16 cellular contexts compared by ENCODE assay signal in genomic region chr2:127658641-127659407, GRCh38. TPM values are rescaled to one million over a fixed set of nuclear protein-coding genes. Genes with fewer than 3 reads are reported as not detected.
A peak's percentile ranks its signal among the peaks of the same experiment; 100 is the strongest.
DNase-seq lines count a peak whose midpoint lies in the region; ATAC-seq and TF ChIP-seq lines count a peak whose summit lies in the region.
"Had no signal": no experiment of that assay in that cellular context is flagged by ENCODE, and none has a peak within 500 bp of the region (broad histone marks: within the 10 kb centered on the region; RNA-seq: fewer than 3 reads in every experiment).

No MANE protein-coding gene starts in this region.

- no peaks in the 10 kb centered on the region for H3K9me3 Mint-ChIP-seq in activated naive CD8-positive, alpha-beta T cell treated with anti-CD3 and anti-CD28 coated beads, Interleukin-2, amount 10 ng/mL, durations not matched to agents 7 days and 5 days
- no peaks in the 10 kb centered on the region for H3K9me3 Mint-ChIP-seq in activated naive CD8-positive, alpha-beta T cell treated with anti-CD3 and anti-CD28 coated beads for 36 hours
- no peaks in the 10 kb centered on the region for H3K9me3 Mint-ChIP-seq in stimulated activated effector memory CD8-positive, alpha-beta T cell treated with anti-CD3 and anti-CD28 coated beads, Interleukin-12 subunit alpha, Interleukin-12 subunit beta, amount 100 ng/mL, for 72 hours
- H3K9me3 Mint-ChIP-seq: mesothelial cell of epicardium had no signal

- no peak for ATAC-seq in activated naive CD8-positive, alpha-beta T cell treated with anti-CD3 and anti-CD28 coated beads, Interleukin-2, amount 10 ng/mL, durations not matched to agents 7 days and 5 days (ENCODE audit: low read depth)
- peak in 2 of 8 donors; percentile 12 to 20 for ATAC-seq in heart right ventricle
- ATAC-seq in upper lobe of right lung, result no peak
- ATAC-seq in GM18505 (IDR thresholded peaks at IDR 0.05; ENCODE audit: unreplicated experiment), result no peak
- ATAC-seq in stimulated activated effector memory CD8-positive, alpha-beta T cell treated with anti-CD3 and anti-CD28 coated beads, Interleukin-12 subunit alpha, Interleukin-12 subunit beta, amount 100 ng/mL, for 72 hours, result no peak
- ATAC-seq: GM12878 had no signal

- no peak overlapping the region for H3K4me2 ChIP-seq in parathyroid adenoma (ENCODE audit: low read length)
- no peak overlapping the region for H3K4me2 ChIP-seq in hepatocyte
- H3K4me2 ChIP-seq: SK-N-SH had no signal

- H2AFZ ChIP-seq in parathyroid adenoma, result no peak overlapping the region
- H2AFZ ChIP-seq in hepatocyte, result no peak overlapping the region

- peak; percentile 21 for DNase-seq in activated naive CD8-positive, alpha-beta T cell treated with anti-CD3 and anti-CD28 coated beads, Interleukin-2, amount 10 ng/mL, durations not matched to agents 7 days and 5 days
- DNase-seq in activated naive CD8-positive, alpha-beta T cell treated with anti-CD3 and anti-CD28 coated beads for 36 hours, result no peak
- DNase-seq in heart right ventricle, result peak in 1 of 2 donors; percentile 33
- DNase-seq in upper lobe of right lung, result peak; percentile 54
- no peak for DNase-seq in stimulated activated effector memory CD8-positive, alpha-beta T cell treated with anti-CD3 and anti-CD28 coated beads, Interleukin-12 subunit alpha, Interleukin-12 subunit beta, amount 100 ng/mL, for 72 hours (ENCODE audit: low spot score in 2 of 2)
- DNase-seq in hepatocyte (ENCODE audit: low spot score), result no peak
- DNase-seq: activated naive CD4-positive, alpha-beta T cell; MM.1S; SK-N-SH; stimulated activated CD4-positive, alpha-beta T cell treated with anti-CD3 and anti-CD28 coated beads, Interleukin-2, amount 100 ng/mL, for 48 hours had no signal

- H4K20me1 ChIP-seq in hepatocyte (ENCODE audit: insufficient read depth, poor library complexity, severe bottlenecking), result no peaks in the 10 kb centered on the region

- H3K36me3 ChIP-seq in heart right ventricle (peaks cover 0 to 57% (median 5%) of the 10 kb centered on the region in 9 donors), parathyroid adenoma (ENCODE audit: control insufficient read depth, insufficient read depth, low read length) (no peaks in the 10 kb centered on the region), upper lobe of right lung (no peaks in the 10 kb centered on the region), hepatocyte (replicated peaks; ENCODE audit: insufficient read depth, low read depth) (no peaks in the 10 kb centered on the region)
- H3K36me3 ChIP-seq: prostate gland had no signal

- intact Hi-C loops in heart right ventricle (cut with DNase I) (loop anchor here in 3 of 10 donors (2.0 to 5.0 kb wide), 3 partner anchors 14 to 38 kb away; partner anchors contain the start of gene LIMS2 (in 1 of the 3)), upper lobe of right lung (cut with DNase I) (no loop called here)

- H3K4me1 ChIP-seq in heart right ventricle, result peaks cover 77 to 99% (median 95%) of the 10 kb centered on the region in 9 donors
- no peaks in the 10 kb centered on the region for H3K4me1 ChIP-seq in parathyroid adenoma
- peaks cover 18% of the 10 kb centered on the region for H3K4me1 ChIP-seq in upper lobe of right lung
- H3K4me1 ChIP-seq in hepatocyte (ENCODE audit: insufficient read depth), result peaks cover 4% of the 10 kb centered on the region
- H3K4me1 ChIP-seq: prostate gland had no signal

- H3K79me2 ChIP-seq in parathyroid adenoma (no peaks in the 10 kb centered on the region), hepatocyte (no peaks in the 10 kb centered on the region)

- no peaks in the 10 kb centered on the region for H3K9me2 ChIP-seq in hepatocyte (replicated peaks; ENCODE audit: insufficient read depth)
- H3K9me2 ChIP-seq: SK-N-SH had no signal

- TF ChIP-seq CTCF in heart right ventricle (IDR thresholded peaks at IDR 0.05), result no peak
- no peak for TF ChIP-seq CTCF in parathyroid adenoma (IDR thresholded peaks at IDR 0.05)
- no peak for TF ChIP-seq CTCF in upper lobe of right lung (IDR thresholded peaks at IDR 0.05)
- no peak for TF ChIP-seq CTCF in hepatocyte (IDR thresholded peaks at IDR 0.05; ENCODE audit: poor library complexity)

- 64 to 68% methylated on average over 20 of the region's 20 CpGs for WGBS in heart right ventricle, 2 donors
- 92% methylated on average over 20 of the region's 20 CpGs for WGBS in hepatocyte (ENCODE audit: low lambda C conversion rate, missing lambda C conversion rate)

- peaks cover 0 to 10% (median 0%) of the 10 kb centered on the region in 7 donors for H3K27me3 ChIP-seq in heart right ventricle
- no peaks in the 10 kb centered on the region for H3K27me3 ChIP-seq in parathyroid adenoma (ENCODE audit: control insufficient read depth, insufficient read depth, low read length)
- no peaks in the 10 kb centered on the region for H3K27me3 ChIP-seq in upper lobe of right lung
- H3K27me3 ChIP-seq in hepatocyte, result peaks cover 4% of the 10 kb centered on the region

- peak overlapping the region; percentile 78 to 95 (median 86) for H3K27ac ChIP-seq in heart right ventricle
- peak overlapping the region; percentile 69 for H3K27ac ChIP-seq in parathyroid adenoma
- peak overlapping the region; percentile 73 for H3K27ac ChIP-seq in upper lobe of right lung
- H3K27ac ChIP-seq in hepatocyte, result no peak overlapping the region

- POLR2A ChIA-PET in activated naive CD8-positive, alpha-beta T cell treated with anti-CD3 and anti-CD28 coated beads, Interleukin-2, amount 10 ng/mL, durations not matched to agents 7 days and 5 days (lab: Charles Lee), result interaction anchor here (0.6 kb wide), 1 partner anchor 39 kb away, joined by 3 read pairs; no protein-coding TSS in a partner anchor

- no peaks in the 10 kb centered on the region for H3K36me3 Mint-ChIP-seq in activated naive CD8-positive, alpha-beta T cell treated with anti-CD3 and anti-CD28 coated beads, Interleukin-2, amount 10 ng/mL, durations not matched to agents 7 days and 5 days
- H3K36me3 Mint-ChIP-seq in activated naive CD8-positive, alpha-beta T cell treated with anti-CD3 and anti-CD28 coated beads for 36 hours, result no peaks in the 10 kb centered on the region
- H3K36me3 Mint-ChIP-seq in stimulated activated effector memory CD8-positive, alpha-beta T cell treated with anti-CD3 and anti-CD28 coated beads, Interleukin-12 subunit alpha, Interleukin-12 subunit beta, amount 100 ng/mL, for 72 hours, result no peaks in the 10 kb centered on the region
- H3K36me3 Mint-ChIP-seq: mesothelial cell of epicardium had no signal

- H3K27me3 Mint-ChIP-seq in activated naive CD8-positive, alpha-beta T cell treated with anti-CD3 and anti-CD28 coated beads, Interleukin-2, amount 10 ng/mL, durations not matched to agents 7 days and 5 days, result peaks cover 10% of the 10 kb centered on the region
- H3K27me3 Mint-ChIP-seq in activated naive CD8-positive, alpha-beta T cell treated with anti-CD3 and anti-CD28 coated beads for 36 hours, result peaks cover 28% of the 10 kb centered on the region

- no peak overlapping the region for H3K4me3 Mint-ChIP-seq in activated naive CD8-positive, alpha-beta T cell treated with anti-CD3 and anti-CD28 coated beads, Interleukin-2, amount 10 ng/mL, durations not matched to agents 7 days and 5 days
- H3K4me3 Mint-ChIP-seq in activated naive CD8-positive, alpha-beta T cell treated with anti-CD3 and anti-CD28 coated beads for 36 hours, result no peak overlapping the region
- H3K4me3 Mint-ChIP-seq in stimulated activated effector memory CD8-positive, alpha-beta T cell treated with anti-CD3 and anti-CD28 coated beads, Interleukin-12 subunit alpha, Interleukin-12 subunit beta, amount 100 ng/mL, for 72 hours, result no peak overlapping the region
- H3K4me3 Mint-ChIP-seq: mesothelial cell of epicardium had no signal

- no peak for TF ChIP-seq POLR2A in GM18505 (IDR thresholded peaks at IDR 0.05; ENCODE audit: borderline replicate concordance, extremely low read depth, insufficient read depth, insufficient read length)

- H3K9me3 ChIP-seq in heart right ventricle, result no peaks in the 10 kb centered on the region
- no peaks in the 10 kb centered on the region for H3K9me3 ChIP-seq in parathyroid adenoma (ENCODE audit: control insufficient read depth, low read length)
- H3K9me3 ChIP-seq in upper lobe of right lung, result no peaks in the 10 kb centered on the region
- no peaks in the 10 kb centered on the region for H3K9me3 ChIP-seq in hepatocyte (ENCODE audit: low read depth)
- H3K9me3 ChIP-seq: prostate gland, SK-N-SH had no signal

- H3K4me1 Mint-ChIP-seq in activated naive CD8-positive, alpha-beta T cell treated with anti-CD3 and anti-CD28 coated beads, Interleukin-2, amount 10 ng/mL, durations not matched to agents 7 days and 5 days, result no peaks in the 10 kb centered on the region
- H3K4me1 Mint-ChIP-seq in activated naive CD8-positive, alpha-beta T cell treated with anti-CD3 and anti-CD28 coated beads for 36 hours, result peaks cover 3% of the 10 kb centered on the region
- H3K4me1 Mint-ChIP-seq in stimulated activated effector memory CD8-positive, alpha-beta T cell treated with anti-CD3 and anti-CD28 coated beads, Interleukin-12 subunit alpha, Interleukin-12 subunit beta, amount 100 ng/mL, for 72 hours, result peaks cover 6% of the 10 kb centered on the region

- no peak overlapping the region for H3K27ac Mint-ChIP-seq in activated naive CD8-positive, alpha-beta T cell treated with anti-CD3 and anti-CD28 coated beads, Interleukin-2, amount 10 ng/mL, durations not matched to agents 7 days and 5 days
- no peak overlapping the region for H3K27ac Mint-ChIP-seq in activated naive CD8-positive, alpha-beta T cell treated with anti-CD3 and anti-CD28 coated beads for 36 hours
- no peak overlapping the region for H3K27ac Mint-ChIP-seq in stimulated activated effector memory CD8-positive, alpha-beta T cell treated with anti-CD3 and anti-CD28 coated beads, Interleukin-12 subunit alpha, Interleukin-12 subunit beta, amount 100 ng/mL, for 72 hours
- H3K27ac Mint-ChIP-seq: mesothelial cell of epicardium had no signal

- no peak overlapping the region for H3K9ac ChIP-seq in parathyroid adenoma
- H3K9ac ChIP-seq: SK-N-SH had no signal

- H3K4me3 ChIP-seq in heart right ventricle (peak overlapping the region in 2 of 10 donors; percentile 2 to 14), parathyroid adenoma (ENCODE audit: low read depth, low read length) (no peak overlapping the region), upper lobe of right lung (no peak overlapping the region), hepatocyte (no peak overlapping the region)
- H3K4me3 ChIP-seq: GM12878, prostate gland had no signal

RNA-seq across cellular contexts. Expression of gene GPR17, which starts 12.9 kb away (rescaled TPM):
- total RNA-seq in activated naive CD8-positive, alpha-beta T cell treated with anti-CD3 and anti-CD28 coated beads, Interleukin-2, amount 10 ng/mL, durations not matched to agents 7 days and 5 days, result not detected
- total RNA-seq in activated naive CD8-positive, alpha-beta T cell treated with anti-CD3 and anti-CD28 coated beads for 36 hours, result not detected
- total RNA-seq in heart right ventricle (under 1 TPM in 6 of 10 donors, not detected in 4; 0.22 to 0.59 (median 0.46) TPM), upper lobe of right lung (0.49 TPM), hepatocyte (not detected in 2 replicates)
- polyA plus RNA-seq in heart right ventricle (10 to 100 TPM in 1 of 2 donors, under 1 TPM in 1; 0.28 to 16.5 TPM), hepatocyte (0.39 TPM in 1 of 2 replicates, not detected in the other)
- total RNA-seq: epithelial cell of proximal tubule, GM12878, mesothelial cell of epicardium, prostate gland had no signal
- polyA plus RNA-seq: GM12878 had no signal

RNA-seq across cellular contexts. Expression of gene LIMS2, which starts 16.5 kb away (rescaled TPM):
- 10 to 100 TPM; 21.7 to 24.9 TPM for total RNA-seq in activated naive CD8-positive, alpha-beta T cell treated with anti-CD3 and anti-CD28 coated beads, Interleukin-2, amount 10 ng/mL, durations not matched to agents 7 days and 5 days
- total RNA-seq in activated naive CD8-positive, alpha-beta T cell treated with anti-CD3 and anti-CD28 coated beads for 36 hours, result 10 to 100 TPM; 14.6 to 15.8 TPM
- total RNA-seq in heart right ventricle, result 100 to 1,000 TPM; 150 to 285 (median 160) TPM
- polyA plus RNA-seq in heart right ventricle, result 100 to 1,000 TPM; 148 to 687 TPM
- total RNA-seq in upper lobe of right lung, result 161 TPM
- total RNA-seq in hepatocyte, result 3.9 and 4.0 TPM in 2 replicates
- 8.3 and 14.9 TPM in 2 replicates for polyA plus RNA-seq in hepatocyte

RNA-seq across cellular contexts. Expression of gene SFT2D3, which starts 42.5 kb away (rescaled TPM):
- 1 to 10 TPM; 7.5 to 8.7 TPM for total RNA-seq in activated naive CD8-positive, alpha-beta T cell treated with anti-CD3 and anti-CD28 coated beads, Interleukin-2, amount 10 ng/mL, durations not matched to agents 7 days and 5 days
- 1 to 10 TPM; 3.9 to 4.4 TPM for total RNA-seq in activated naive CD8-positive, alpha-beta T cell treated with anti-CD3 and anti-CD28 coated beads for 36 hours
- total RNA-seq in heart right ventricle, result 1 to 10 TPM; 2.2 to 4.0 (median 3.4) TPM
- 1 to 10 TPM; 2.8 to 5.6 TPM for polyA plus RNA-seq in heart right ventricle
- 7.7 TPM for total RNA-seq in upper lobe of right lung
- total RNA-seq in hepatocyte, result 10.2 and 10.7 TPM in 2 replicates
- 1.6 TPM in 1 of 2 replicates, not detected in the other for polyA plus RNA-seq in hepatocyte

Comparison
In these comparisons a context has a peak if more than half of its experiments do, and no peak if none do; other contexts are left out.
1. DNase-seq: peak in activated naive CD8-positive, alpha-beta T cell treated with anti-CD3 and anti-CD28 coated beads, Interleukin-2, amount 10 ng/mL, durations not matched to agents 7 days and 5 days (single experiment) and upper lobe of right lung (single experiment); none in activated naive CD8-positive, alpha-beta T cell treated with anti-CD3 and anti-CD28 coated beads for 36 hours (single experiment), stimulated activated effector memory CD8-positive, alpha-beta T cell treated with anti-CD3 and anti-CD28 coated beads, Interleukin-12 subunit alpha, Interleukin-12 subunit beta, amount 100 ng/mL, for 72 hours (0 of 2) and hepatocyte (single experiment).